14 cellular contexts compared by ENCODE assay signal in genomic region chr17:77996256-77996655, GRCh38. TPM values are rescaled to one million over a fixed set of nuclear protein-coding genes. Genes with fewer than 3 reads are reported as not detected.
A peak's percentile ranks its signal among the peaks of the same experiment; 100 is the strongest.
DNase-seq lines count a peak whose midpoint lies in the region; ATAC-seq, FAIRE-seq and TF ChIP-seq lines count a peak whose summit lies in the region.
"Had no signal": no experiment of that assay in that cellular context is flagged by ENCODE, and none has a peak within 500 bp of the region (broad histone marks: within the 10 kb centered on the region; RNA-seq: fewer than 3 reads in every experiment).

No MANE protein-coding gene starts in this region.

- CTCF ChIA-PET in CD8-positive, alpha-beta T cell (lab: Charles Lee): interaction anchor here (1.8 kb wide), 1 partner anchor 17 kb away, joined by 4 read pairs; no protein-coding TSS in a partner anchor
- CTCF ChIA-PET in H1 (lab: Charles Lee; ENCODE audit: partially characterized antibody): interaction anchor here (1.0 to 2.1 kb wide), 2 partner anchors 24 to 104 kb away, joined by 4 to 6 read pairs; no protein-coding TSS in a partner anchor

- no peak overlapping the region for H4K8ac ChIP-seq in H1 (ENCODE audit: extremely low read depth, insufficient read depth, low read length)

- H3K4me3 Mint-ChIP-seq in CD8-positive, alpha-beta T cell: no peak overlapping the region
- no peak overlapping the region for H3K4me3 Mint-ChIP-seq in GM23338
- H3K4me3 Mint-ChIP-seq: IgD-negative memory B cell had no signal

- no peaks in the 10 kb centered on the region for H3K27me3 Mint-ChIP-seq in CD8-positive, alpha-beta T cell (ENCODE audit: low read depth)
- H3K27me3 Mint-ChIP-seq in GM23338 (ENCODE audit: insufficient read depth, low read depth, poor library complexity): peaks cover 1% of the 10 kb centered on the region
- H3K27me3 Mint-ChIP-seq: IgD-negative memory B cell had no signal

- TF ChIP-seq CTCF in CD8-positive, alpha-beta T cell (IDR thresholded peaks at IDR 0.05): no peak
- TF ChIP-seq CTCF in GM23338 (conservative IDR thresholded peaks at IDR 0.05; ENCODE audit: low read depth in 2 of 2): no peak
- no peak for TF ChIP-seq CTCF in H1 (IDR thresholded peaks at IDR 0.05; ENCODE audit: control extremely low read depth in 1 of 3, insufficient read depth in 1 of 3, low read depth in 1 of 3, low read length in 3 of 3)
- TF ChIP-seq CTCF in psoas muscle (IDR thresholded peaks at IDR 0.05): no peak
- TF ChIP-seq CTCF in lower lobe of right lung (IDR thresholded peaks at IDR 0.05): no peak

- H4K5ac ChIP-seq in H1 (ENCODE audit: insufficient read length, low read depth, low read length): no peak overlapping the region

- no peaks in the 10 kb centered on the region for H3K9me3 ChIP-seq in CD8-positive, alpha-beta T cell (ENCODE audit: low read length)
- H3K9me3 ChIP-seq in H1 (ENCODE audit: insufficient read depth in 2 of 2, low read depth in 1 of 2, low read length in 1 of 2) (no peaks in the 10 kb centered on the region), psoas muscle (no peaks in the 10 kb centered on the region), lower lobe of right lung (no peaks in the 10 kb centered on the region)
- H3K9me3 ChIP-seq: Peyer's patch had no signal

- peak overlapping the region; percentile 39 for H3K27ac Mint-ChIP-seq in CD8-positive, alpha-beta T cell
- H3K27ac Mint-ChIP-seq in GM23338: peak overlapping the region; percentile 34; the same call in 1 of the 2 replicates

- H3K79me1 ChIP-seq in H1 (ENCODE audit: low read depth, low read length): peaks cover 14% of the 10 kb centered on the region

- no peaks in the 10 kb centered on the region for H3K9me3 Mint-ChIP-seq in CD8-positive, alpha-beta T cell
- no peaks in the 10 kb centered on the region; the same call in 2 of the 3 replicates for H3K9me3 Mint-ChIP-seq in GM23338
- H3K9me3 Mint-ChIP-seq: IgD-negative memory B cell had no signal

- H3K23me2 ChIP-seq in H1 (ENCODE audit: low read depth, low read length): no peaks in the 10 kb centered on the region

- intact Hi-C loops in CD8-positive, alpha-beta T cell (cut with DNase I, micrococcal nuclease): loop anchor here (5.0 kb wide), 1 partner anchor 34 kb away; no protein-coding TSS in a partner anchor
- intact Hi-C loops in psoas muscle (cut with DNase I) (no loop called here), lower lobe of right lung (cut with DNase I) (no loop called here)

- H3K79me2 ChIP-seq in GM23338 (replicated peaks; ENCODE audit: insufficient read depth): peaks cover 91% of the 10 kb centered on the region
- H3K79me2 ChIP-seq in H1 (ENCODE audit: control insufficient read depth in 1 of 2, insufficient read depth in 2 of 2, low read length in 2 of 2): peaks cover 14 to 70% of the 10 kb centered on the region in 2 experiments

- no peak overlapping the region for H3K9ac ChIP-seq in H1 (replicated peaks in 1 of 4; ENCODE audit: extremely low read depth in 1 of 4, low read depth in 3 of 4, low read length in 3 of 4)

- H3F3A ChIP-seq in GM23338 (replicated peaks; ENCODE audit: low read depth): no peaks in the 10 kb centered on the region

- POLR2A ChIA-PET in CD8-positive, alpha-beta T cell (lab: Charles Lee): interaction anchor here (2.5 kb wide), 1 partner anchor 38 kb away, joined by 9 read pairs; the partner anchor contains the start of gene TNRC6C
- POLR2A ChIA-PET in H1 (lab: Charles Lee; ENCODE audit: partially characterized antibody): no interaction called here

- 90% methylated on average over 3 of the region's 3 CpGs; no CpG with 5 or more reads in 1 of the 2 experiments for WGBS in H1 (ENCODE audit: extremely low coverage in 1 of 2, insufficient coverage in 1 of 2, insufficient read length in 1 of 2, insufficient replicate concordance in 2 of 2, low coverage in 1 of 2, low lambda C conversion rate in 2 of 2, missing lambda C conversion rate in 1 of 2), 2 experiments
- WGBS in psoas muscle, 3 donors: 38 to 75% (median 47%) methylated on average over 3 of the region's 3 CpGs

- H2BK20ac ChIP-seq in H1 (ENCODE audit: low read length): no peak overlapping the region

- H3K4me2 ChIP-seq in GM23338: no peak overlapping the region
- H3K4me2 ChIP-seq in H1 (ENCODE audit: insufficient read depth in 1 of 2, low read depth in 2 of 2, low read length in 2 of 2): no peak overlapping the region

- TF ChIP-seq POLR2A in H1 (IDR thresholded peaks at IDR 0.05; ENCODE audit: control extremely low read depth in 1 of 2, low read depth in 2 of 2, low read length in 2 of 2): no peak

- ATAC-seq in CD8-positive, alpha-beta T cell: no peak
- ATAC-seq in GM23338 (no peak), psoas muscle (no peak), lower lobe of right lung (no peak), GM21423 (IDR thresholded peaks at IDR 0.05; ENCODE audit: unreplicated experiment) (no peak)
- ATAC-seq: HCT116 had no signal

- H3K4me1 Mint-ChIP-seq in CD8-positive, alpha-beta T cell (ENCODE audit: low read depth): peaks cover 83% of the 10 kb centered on the region
- peaks cover 54% of the 10 kb centered on the region for H3K4me1 Mint-ChIP-seq in GM23338

- no peak overlapping the region for H3K18ac ChIP-seq in H1 (ENCODE audit: extremely low read depth, low read length)

- no peak overlapping the region for H3K14ac ChIP-seq in H1 (ENCODE audit: insufficient read length)

- no peaks in the 10 kb centered on the region for H3K9me2 ChIP-seq in GM23338 (ENCODE audit: insufficient read depth)

- no peak for TF ChIP-seq EP300 in H1 (IDR thresholded peaks at IDR 0.05; ENCODE audit: borderline replicate concordance in 1 of 2, low read depth in 2 of 2, low read length in 2 of 2)

- H2BK120ac ChIP-seq in H1 (replicated peaks; ENCODE audit: low read depth, low read length): no peak overlapping the region

- FAIRE-seq in H1 (lab: Jason Lieb, UNC): no peak

- no peak for TF ChIP-seq RAD21 in H1 (IDR thresholded peaks at IDR 0.05 in 1 of 2, conservative IDR thresholded peaks at IDR 0.05 in 1 of 2; ENCODE audit: low read depth in 2 of 2, low read length in 2 of 2)

- H3K36me3 ChIP-seq in CD8-positive, alpha-beta T cell (ENCODE audit: insufficient read depth, low read length): no peaks in the 10 kb centered on the region
- no peaks in the 10 kb centered on the region for H3K36me3 ChIP-seq in GM23338 (ENCODE audit: insufficient read depth)
- no peaks in the 10 kb centered on the region for H3K36me3 ChIP-seq in H1 (ENCODE audit: control insufficient read depth in 2 of 4, insufficient read depth in 4 of 4, low read length in 3 of 4)
- H3K36me3 ChIP-seq in psoas muscle (ENCODE audit: insufficient read depth in 1 of 2, low read depth in 1 of 2): no peaks in the 10 kb centered on the region
- no peaks in the 10 kb centered on the region for H3K36me3 ChIP-seq in lower lobe of right lung
- H3K36me3 ChIP-seq: Peyer's patch had no signal

- no peak for DNase-seq in CD8-positive, alpha-beta T cell
- DNase-seq in GM23338 (ENCODE audit: low spot score): no peak
- DNase-seq in H1 (ENCODE audit: low read depth in 1 of 2, low spot score in 2 of 2): no peak
- DNase-seq in psoas muscle: no peak
- no peak for DNase-seq in lower lobe of right lung
- no peak for DNase-seq in DMS53 (lab: John Stamatoyannopoulos, UW)
- DNase-seq: NCI-H1417 treated with DMSO at 0.1 percent for 48 hours, NCI-H2029, NCI-H510A treated with DMSO at 0.1 percent for 48 hours, Peyer's patch, SHP77 treated with DMSO at 0.1 percent for 48 hours had no signal

- H3K27me3 ChIP-seq in CD8-positive, alpha-beta T cell (ENCODE audit: insufficient read depth, low read length): no peaks in the 10 kb centered on the region
- H3K27me3 ChIP-seq in GM23338 (ENCODE audit: insufficient read depth): no peaks in the 10 kb centered on the region
- no peaks in the 10 kb centered on the region for H3K27me3 ChIP-seq in H1 (replicated peaks in 1 of 4; ENCODE audit: control insufficient read depth in 3 of 4, extremely low read depth in 1 of 4, insufficient read depth in 3 of 4, low read length in 3 of 4)
- no peaks in the 10 kb centered on the region for H3K27me3 ChIP-seq in psoas muscle (ENCODE audit: insufficient read depth in 3 of 3, low read length in 2 of 3)
- no peaks in the 10 kb centered on the region for H3K27me3 ChIP-seq in lower lobe of right lung (ENCODE audit: low read depth)
- H3K27me3 ChIP-seq: Peyer's patch had no signal

- H3K4me1 ChIP-seq in CD8-positive, alpha-beta T cell (ENCODE audit: insufficient read depth, low read length): peaks cover 45% of the 10 kb centered on the region
- peaks cover 32% of the 10 kb centered on the region for H3K4me1 ChIP-seq in GM23338 (ENCODE audit: insufficient read depth)
- peaks cover 4 to 9% (median 5%) of the 10 kb centered on the region in 4 experiments for H3K4me1 ChIP-seq in H1 (replicated peaks in 1 of 4; ENCODE audit: control insufficient read depth in 3 of 4, insufficient read depth in 4 of 4, low read length in 3 of 4)
- H3K4me1 ChIP-seq in psoas muscle: peaks cover 46% of the 10 kb centered on the region
- peaks cover 26% of the 10 kb centered on the region for H3K4me1 ChIP-seq in lower lobe of right lung

- H3K4me3 ChIP-seq in CD8-positive, alpha-beta T cell (ENCODE audit: low read depth, low read length): no peak overlapping the region
- no peak overlapping the region for H3K4me3 ChIP-seq in GM23338
- H3K4me3 ChIP-seq in H1 (ENCODE audit: extremely low read depth in 1 of 4, insufficient read depth in 2 of 4, low read depth in 3 of 4, low read length in 4 of 4): no peak overlapping the region
- H3K4me3 ChIP-seq in psoas muscle: no peak overlapping the region
- no peak overlapping the region for H3K4me3 ChIP-seq in lower lobe of right lung
- H3K4me3 ChIP-seq: Peyer's patch had no signal

- peaks cover 37% of the 10 kb centered on the region for H4K20me1 ChIP-seq in GM23338 (replicated peaks; ENCODE audit: insufficient read depth)
- peaks cover 2 to 12% of the 10 kb centered on the region in 2 experiments for H4K20me1 ChIP-seq in H1 (replicated peaks in 1 of 2; ENCODE audit: control insufficient read depth in 1 of 2, insufficient read depth in 2 of 2, low read length in 2 of 2)

- no peak overlapping the region for H3K4ac ChIP-seq in H1 (replicated peaks; ENCODE audit: insufficient read length, low read depth, low read length)

- peaks cover 24% of the 10 kb centered on the region for H3K36me3 Mint-ChIP-seq in CD8-positive, alpha-beta T cell
- no peaks in the 10 kb centered on the region for H3K36me3 Mint-ChIP-seq in GM23338 (ENCODE audit: low read depth)
- H3K36me3 Mint-ChIP-seq: IgD-negative memory B cell had no signal

- H3K23ac ChIP-seq in H1 (ENCODE audit: insufficient read length): no peak overlapping the region

- no peak overlapping the region for H2AK5ac ChIP-seq in H1 (ENCODE audit: low read depth, low read length)

- no peak overlapping the region for H2BK15ac ChIP-seq in H1 (ENCODE audit: low read length)

- H3K56ac ChIP-seq in H1 (replicated peaks; ENCODE audit: insufficient read length, low read depth, low read length): no peak overlapping the region

- no peak overlapping the region for H2AFZ ChIP-seq in GM23338
- H2AFZ ChIP-seq in H1 (ENCODE audit: low read length): no peak overlapping the region

- no peak overlapping the region for H4K91ac ChIP-seq in H1 (replicated peaks; ENCODE audit: insufficient read length, low read length)

- H2BK12ac ChIP-seq in H1 (ENCODE audit: low read depth, low read length): no peak overlapping the region

- no peak overlapping the region for H3K27ac ChIP-seq in CD8-positive, alpha-beta T cell (ENCODE audit: low read depth, low read length)
- H3K27ac ChIP-seq in GM23338 (ENCODE audit: low read depth) (no peak overlapping the region), H1 (ENCODE audit: low read depth, low read length) (no peak overlapping the region), psoas muscle (peak overlapping the region; percentile 65), lower lobe of right lung (no peak overlapping the region)
- H3K27ac ChIP-seq: Peyer's patch had no signal

- 0 out of 2 replicates have a peak overlapping the region, but pooled peaks have one; percentile 8 for H2BK5ac ChIP-seq in H1 (ENCODE audit: low read depth, low read length)

RNA-seq across cellular contexts. Expression of gene TNRC6C, which starts 37.8 kb away (rescaled TPM):
- total RNA-seq in CD8-positive, alpha-beta T cell: 10 to 100 TPM; 49.3 to 53.8 TPM
- total RNA-seq in GM23338 (2014; rRNA removed; shearing (Covaris generic)): 16.2 and 16.6 TPM in 2 replicates
- polyA plus RNA-seq in GM23338 (2016; fragmentation: Nextera tagmentation; extraction: Ambion mirVana): 8.6 and 10.1 TPM in 2 replicates
- total RNA-seq in H1 (2021; fragmentation: NEBNext Ultra II Directional; extraction: Animal tissue kit (Norgen Biotek cat#: 25700)): 28.9 and 30.5 TPM in 2 replicates
- 2.8 and 3.9 TPM in 2 replicates for polyA plus RNA-seq in H1 (2011; rRNA removed)
- polyA plus RNA-seq in H1 (2011; cell fraction: cytosol; rRNA removed): 3.3 TPM
- 14.5 TPM for polyA plus RNA-seq in H1 (2011; cell fraction: nucleus; rRNA removed)
- 10.1 to 14.3 TPM (median 11.3 TPM) in 4 replicates for polyA plus RNA-seq in H1 (2012, experiment 1 of 2)
- 2.1 TPM for polyA plus RNA-seq in H1 (2012, experiment 2 of 2)
- 10.5 TPM for polyA plus RNA-seq in H1 (2013, experiment 1 of 2)
- 8.7 TPM for polyA plus RNA-seq in H1 (2013, experiment 2 of 2)
- 16.1 and 18.7 TPM in 2 replicates for polyA minus RNA-seq in H1 (2011; rRNA and poly(A)+ RNA removed)
- polyA minus RNA-seq in H1 (2011; cell fraction: cytosol; rRNA and poly(A)+ RNA removed): 11.5 TPM
- 19.7 TPM for polyA minus RNA-seq in H1 (2011; cell fraction: nucleus; rRNA and poly(A)+ RNA removed)
- total RNA-seq in psoas muscle: 10 to 100 TPM; 11.4 to 22.4 (median 13.6) TPM
- 1 to 10 TPM; 1.2 to 5.4 (median 1.4) TPM for polyA plus RNA-seq in psoas muscle
- 22.4 TPM for total RNA-seq in lower lobe of right lung

Comparison
In these comparisons a context has a peak if more than half of its experiments do, and no peak if none do; other contexts are left out.
1. intact Hi-C loops: an anchor here in CD8-positive, alpha-beta T cell (5.0 kb wide); none called in psoas muscle and lower lobe of right lung.